ENCODE assay signal across 12 cellular contexts in genomic region chr11:96303067-96303466, GRCh38. TPM values are rescaled to one million over a fixed set of nuclear protein-coding genes. Genes with fewer than 3 reads are reported as not detected.
DNase-seq lines count a peak whose midpoint lies in the region; ATAC-seq, FAIRE-seq and TF ChIP-seq lines count a peak whose summit lies in the region.
"Had no signal": no experiment of that assay in that cellular context is flagged by ENCODE, and none has a peak within 500 bp of the region (broad histone marks: within the 10 kb centered on the region; RNA-seq: fewer than 3 reads in every experiment).

No MANE protein-coding gene starts in this region.

- no peaks in the 10 kb centered on the region for H3K36me3 ChIP-seq in HEK293 (ENCODE audit: control insufficient read depth in 2 of 2, insufficient read depth in 1 of 2, low read length in 2 of 2)
- H3K36me3 ChIP-seq: esophagus muscularis mucosa had no signal

- POLR2A ChIA-PET in A549 (lab: Yijun Ruan, JAX) = no interaction called here
- POLR2A ChIA-PET in HEK293 (lab: Yijun Ruan, JAX) = interaction anchor here (1.2 kb wide), 1 partner anchor 40 kb away, joined by 6 read pairs; the partner anchor contains the start of gene MAML2

- H3K4me1 ChIP-seq in A549 (peaks cover 34% of the 10 kb centered on the region), HEK293 (ENCODE audit: control insufficient read depth, insufficient read depth, low read length) (peaks cover 9% of the 10 kb centered on the region)

- DNase-seq in A549 (ENCODE audit: low read depth in 1 of 2, low spot score in 1 of 2) = peak in 1 of 2 experiments; percentile 29
- DNase-seq in astrocyte of the hippocampus (ENCODE audit: low read depth, low spot score) = peak; percentile 58
- DNase-seq in kidney glomerular epithelial cell (lab: John Stamatoyannopoulos, UW) = peak; percentile 37
- no peak for DNase-seq in T-helper 9 cell
- DNase-seq in NCI-H2227 treated with DMSO at 0.1 percent for 48 hours (lab: John Stamatoyannopoulos, UW) = no peak
- DNase-seq: activated CD8-positive, alpha-beta memory T cell treated with anti-CD3 and anti-CD28 coated beads, Interleukin-2, amount 50 U/mL, for 4 hours; KBM-7; natural killer cell had no signal

- peak overlapping the region; percentile 58 to 66; a peak in 5 of 6 replicates for H3K27ac ChIP-seq in A549
- H3K27ac ChIP-seq in HEK293 (ENCODE audit: extremely low read depth, low read depth, low read length) = no peak overlapping the region

- ATAC-seq in A549 (peak in 1 of 2 experiments; percentile 35; a peak in 2 of 6 replicates), GM18520 (IDR thresholded peaks at IDR 0.05; ENCODE audit: unreplicated experiment) (no peak), HG02870 (IDR thresholded peaks at IDR 0.05; ENCODE audit: unreplicated experiment) (no peak)

- CTCF ChIA-PET in A549 (lab: Yijun Ruan, JAX) = no interaction called here
- CTCF ChIA-PET in HEK293 (lab: Yijun Ruan, JAX) = no interaction called here

- TF ChIP-seq RAD21 in A549 (conservative IDR thresholded peaks at IDR 0.05 in 1 of 2, IDR thresholded peaks at IDR 0.05 in 1 of 2) = no peak

- TF ChIP-seq POLR2A in A549 (IDR thresholded peaks at IDR 0.05; ENCODE audit: low read length) = no peak

- TF ChIP-seq EP300 in A549 (IDR thresholded peaks at IDR 0.05) = no peak

- H3K4me3 ChIP-seq in A549 (no peak overlapping the region), HEK293 (ENCODE audit: low read depth, low read length) (no peak overlapping the region)
- H3K4me3 ChIP-seq: esophagus muscularis mucosa had no signal

- H3K9me3 ChIP-seq in A549 (no peaks in the 10 kb centered on the region), HEK293 (ENCODE audit: control insufficient read depth, insufficient read depth, low read depth, low read length) (no peaks in the 10 kb centered on the region)
- H3K9me3 ChIP-seq: esophagus muscularis mucosa had no signal

- FAIRE-seq in A549 (lab: Jason Lieb, UNC) = no peak

- TF ChIP-seq CTCF in A549 (IDR thresholded peaks at IDR 0.05) (no peak), HEK293 (tag by site-specific recombination; IDR thresholded peaks at IDR 0.05) (no peak)

- H3K4me2 ChIP-seq in A549 = peak overlapping the region; percentile 70

- 5% methylated on average over 1 of the region's 1 CpG for WGBS in A549 (ENCODE audit: missing lambda C conversion rate)

TF ChIP-seq in A549, 52 proteins besides CTCF, POLR2A, EP300 and RAD21:
- TF ChIP-seq CBX2 (IDR thresholded peaks at IDR 0.05; ENCODE audit: borderline replicate concordance, low read depth) (no peak), ZNF302 (CRISPR knock-in tag; IDR thresholded peaks at IDR 0.05) (no peak), ZFP36 (IDR thresholded peaks at IDR 0.05; ENCODE audit: borderline replicate concordance, partially characterized antibody) (no peak), RARB (CRISPR knock-in tag; IDR thresholded peaks at IDR 0.05) (no peak), HOXA7 (CRISPR knock-in tag; IDR thresholded peaks at IDR 0.05) (no peak), CEBPB (IDR thresholded peaks at IDR 0.05) (peak in 1 of 2 experiments; percentile 43; a peak in 2 of 4 replicates), JUNB (IDR thresholded peaks at IDR 0.05) (peak; percentile 64), FOSL2 (IDR thresholded peaks at IDR 0.05) (peak; percentile 72), FOSL2 (CRISPR knock-in tag; IDR thresholded peaks at IDR 0.05) (peak; percentile 76), MAX (IDR thresholded peaks at IDR 0.05) (0 out of 2 replicates have a peak, but pooled peaks have one; percentile 14)

TF ChIP-seq in HEK293, 187 proteins besides CTCF, POLR2A, EP300 and RAD21:
- TF ChIP-seq SCRT2 (tag by site-specific recombination; IDR thresholded peaks at IDR 0.05) = peak; percentile 78
- TF ChIP-seq FEZF1 (tag by site-specific recombination; IDR thresholded peaks at IDR 0.05) = no peak
- TF ChIP-seq PRDM10 (tag by site-specific recombination; IDR thresholded peaks at IDR 0.05) = 0 out of 2 replicates have a peak, but pooled peaks have one; percentile 21

RNA-seq across cellular contexts. Expression of gene MAML2, which starts 39.9 kb away (rescaled TPM):
- 2.5 and 3.2 TPM in 2 replicates for polyA plus RNA-seq in A549 (2011; rRNA removed)
- polyA plus RNA-seq in A549 (2012; cell fraction: cytosol; rRNA removed) = 1.3 and 1.9 TPM in 2 replicates
- polyA plus RNA-seq in A549 (2012; cell fraction: nucleus; rRNA removed) = 0.99 and 1.9 TPM in 2 replicates
- 1.3 to 1.7 TPM (median 1.5 TPM) in 3 replicates for polyA plus RNA-seq in A549 (2017; fragmentation: RNase III; extraction: RNeasy Plus Mini Kit Qiagen cat#74134 plus additional on column Dnase treatment)
- polyA minus RNA-seq in A549 (2011; rRNA and poly(A)+ RNA removed) = 5.5 and 6.0 TPM in 2 replicates

Comparison
In these comparisons a context has a peak if more than half of its experiments do, and no peak if none do; other contexts are left out.
1. DNase-seq: peak in astrocyte of the hippocampus (single experiment) and kidney glomerular epithelial cell (single experiment); none in T-helper 9 cell (single experiment) and NCI-H2227 treated with DMSO at 0.1 percent for 48 hours (single experiment).